In the genomic region with DNA sequence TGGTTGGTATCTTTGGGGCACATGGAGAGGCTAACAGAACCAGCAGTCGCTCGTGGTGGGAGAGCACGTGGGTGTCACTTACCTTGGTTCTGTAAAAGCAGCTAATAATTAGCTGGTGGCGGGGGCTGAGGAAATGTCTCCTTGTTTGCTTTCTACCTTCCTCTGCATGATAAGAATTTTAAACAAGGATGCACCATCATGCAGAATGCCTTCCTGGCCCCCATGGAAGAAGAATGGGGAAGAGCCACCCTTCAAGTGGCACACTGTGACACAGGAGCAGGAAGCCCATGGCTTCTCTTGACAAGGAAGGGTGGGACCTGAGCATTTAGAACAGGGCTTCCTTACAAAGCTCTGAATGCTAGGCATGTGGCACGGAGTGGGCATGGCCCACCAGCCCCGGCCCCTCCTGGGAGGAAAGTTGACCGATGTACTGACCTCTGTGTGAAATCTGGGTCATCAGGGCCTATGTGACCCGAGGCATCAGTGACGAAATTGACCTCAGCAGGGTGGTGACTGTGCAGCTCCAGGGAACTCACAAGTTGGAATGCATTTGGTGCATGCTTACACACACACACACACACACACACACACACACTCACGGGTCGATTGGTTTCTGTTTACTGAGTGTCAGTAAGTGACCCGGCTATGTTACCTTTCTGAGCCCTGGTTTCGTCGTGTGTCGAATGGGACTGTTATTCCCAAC, we compare ENCODE assay signal across 12 cellular contexts.
A peak's percentile ranks its signal among the peaks of the same experiment; 100 is the strongest.
DNase-seq lines count a peak whose midpoint lies in the region; ATAC-seq, FAIRE-seq and TF ChIP-seq lines count a peak whose summit lies in the region.
"Had no signal": no experiment of that assay in that cellular context is flagged by ENCODE, and none has a peak within 500 bp of the region (broad histone marks: within the 10 kb centered on the region; RNA-seq: fewer than 3 reads in every experiment).

No MANE protein-coding gene starts in this region.

- no peak overlapping the region for H3K9ac ChIP-seq in GM12878 (ENCODE audit: control insufficient read depth, insufficient read depth, low read length)
- H3K9ac ChIP-seq: SK-N-SH had no signal

- no TSS peak for BruUV-seq in GM12878 (replicated peaks; lab: Mats Ljungman, UMichigan)

- H3K27ac Mint-ChIP-seq in CD8-positive, alpha-beta T cell, result no peak overlapping the region
- peak overlapping the region; percentile 51 for H3K27ac Mint-ChIP-seq in nephron progenitor cell

- no peak overlapping the region for H3K4me3 Mint-ChIP-seq in CD8-positive, alpha-beta T cell
- no peak overlapping the region for H3K4me3 Mint-ChIP-seq in nephron progenitor cell

- H4K20me1 ChIP-seq in GM12878 (ENCODE audit: control insufficient read depth, insufficient read depth), result no peaks in the 10 kb centered on the region

- H3K36me3 ChIP-seq in CD8-positive, alpha-beta T cell (ENCODE audit: insufficient read depth, low read length), result no peaks in the 10 kb centered on the region
- H3K36me3 ChIP-seq in GM12878 (ENCODE audit: control insufficient read depth in 2 of 2, insufficient read depth in 2 of 2, low read length in 1 of 2), result no peaks in the 10 kb centered on the region

- no peak for TF ChIP-seq RAD21 in GM12878 (IDR thresholded peaks at IDR 0.05; ENCODE audit: insufficient read depth, low read depth, low read length)

- POLR2A ChIA-PET in CD8-positive, alpha-beta T cell (lab: Charles Lee), result interaction anchor here (1.0 kb wide), 1 partner anchor 15 kb away, joined by 3 read pairs; no protein-coding TSS in a partner anchor
- POLR2A ChIA-PET in GM12878 (lab: Charles Lee), result interaction anchor here (0.6 to 2.6 kb wide), 7 partner anchors 8 to 225 kb away, joined by 3 to 12 read pairs (median 3); no protein-coding TSS in a partner anchor

- peak overlapping the region; percentile 8 for H3K27ac ChIP-seq in CD8-positive, alpha-beta T cell (ENCODE audit: low read depth, low read length)
- H3K27ac ChIP-seq in GM12878 (ENCODE audit: control insufficient read depth, insufficient read depth), result no peak overlapping the region

- no peak overlapping the region for H2AFZ ChIP-seq in GM12878 (ENCODE audit: control insufficient read depth, low read depth, low read length)

- H3K4me3 ChIP-seq in CD8-positive, alpha-beta T cell (ENCODE audit: low read depth, low read length), result no peak overlapping the region
- H3K4me3 ChIP-seq in GM12878, result no peak overlapping the region
- no peak overlapping the region for H3K4me3 ChIP-seq in lower leg skin (ENCODE audit: low read depth, poor library complexity, severe bottlenecking)

- no peak for DNase-seq in CD8-positive, alpha-beta T cell
- DNase-seq in GM12878 (ENCODE audit: low read depth, low spot score) (no peak), nephron progenitor cell (no peak), DMS 273 treated with DMSO at 0.1 percent for 48 hours (lab: John Stamatoyannopoulos, UW) (no peak), lower leg skin (ENCODE audit: low spot score in 2 of 2) (no peak), left colon (no peak)
- DNase-seq in activated effector memory CD4-positive, alpha-beta T cell treated with Interleukin-2 at 50 U/mL for 16 hours, result no peak
- DNase-seq: SK-N-SH; stimulated activated CD8-positive, alpha-beta memory T cell treated with anti-CD3 and anti-CD28 coated beads, Interleukin-4, amount 100 ng/mL, for 48 hours had no signal

- 59% methylated on average over 15 of the region's 15 CpGs for WGBS in GM12878 (ENCODE audit: insufficient coverage, insufficient replicate concordance, low lambda C conversion rate, missing lambda C conversion rate)
- 77% methylated on average over 15 of the region's 15 CpGs for WGBS in lower leg skin, 2 donors

- H3K4me1 ChIP-seq in CD8-positive, alpha-beta T cell (ENCODE audit: insufficient read depth, low read length), result no peaks in the 10 kb centered on the region
- no peaks in the 10 kb centered on the region for H3K4me1 ChIP-seq in GM12878 (ENCODE audit: control insufficient read depth, insufficient read depth, low read length)

- no peaks in the 10 kb centered on the region for H3K27me3 Mint-ChIP-seq in CD8-positive, alpha-beta T cell (ENCODE audit: low read depth)
- H3K27me3 Mint-ChIP-seq in nephron progenitor cell (ENCODE audit: low read depth, poor library complexity), result peaks cover 4% of the 10 kb centered on the region

- no peak for TF ChIP-seq CTCF in CD8-positive, alpha-beta T cell (IDR thresholded peaks at IDR 0.05)
- TF ChIP-seq CTCF in GM12878 (IDR thresholded peaks at IDR 0.05 in 2 of 3, conservative IDR thresholded peaks at IDR 0.05 in 1 of 3; ENCODE audit: control insufficient read depth in 2 of 3, extremely low read depth in 1 of 3, insufficient read depth in 1 of 3, low read depth in 3 of 3, low read length in 3 of 3) (no peak), nephron progenitor cell (IDR thresholded peaks at IDR 0.05) (no peak), lower leg skin (IDR thresholded peaks at IDR 0.05) (peak in 1 of 3 donors; percentile 26)

- in situ Hi-C loops in GM12878 (cut with MboI), result no loop called here

- H3K4me2 ChIP-seq in GM12878 (ENCODE audit: control insufficient read depth, insufficient read depth), result no peak overlapping the region
- H3K4me2 ChIP-seq: SK-N-SH had no signal

- no peak for ATAC-seq in CD8-positive, alpha-beta T cell
- ATAC-seq in GM21619 (IDR thresholded peaks at IDR 0.05; ENCODE audit: unreplicated experiment) (peak; percentile 35), GM12878 (peak; percentile 18), left colon (no peak)
- ATAC-seq: HCT116 had no signal

- CTCF ChIA-PET in CD8-positive, alpha-beta T cell (lab: Charles Lee), result interaction anchor here (1.1 to 2.2 kb wide), 2 partner anchors 19 to 563 kb away, joined by 3 to 6 read pairs; no protein-coding TSS in a partner anchor
- CTCF ChIA-PET in GM12878 (lab: Yijun Ruan, JAX), result interaction anchor here (1.0 to 3.1 kb wide), 5 partner anchors 9 to 47 kb away, joined by 3 to 18 read pairs (median 3); no protein-coding TSS in a partner anchor

- no peaks in the 10 kb centered on the region for H3K9me3 ChIP-seq in CD8-positive, alpha-beta T cell (ENCODE audit: low read length)
- no peaks in the 10 kb centered on the region for H3K9me3 ChIP-seq in GM12878 (replicated peaks; ENCODE audit: control insufficient read depth, insufficient read depth, low read length)
- H3K9me3 ChIP-seq: SK-N-SH had no signal

- no peaks in the 10 kb centered on the region for H3K36me3 Mint-ChIP-seq in CD8-positive, alpha-beta T cell
- no peaks in the 10 kb centered on the region for H3K36me3 Mint-ChIP-seq in nephron progenitor cell (ENCODE audit: low read depth)

- intact Hi-C loops in CD8-positive, alpha-beta T cell (cut with DNase I, micrococcal nuclease), result no loop called here
- intact Hi-C loops in GM12878 (cut with micrococcal nuclease; ENCODE audit: unreplicated experiment) (no loop called here), lower leg skin (cut with DNase I; ENCODE audit: low total_unique reads) (no loop called here), left colon (cut with DNase I, micrococcal nuclease) (no loop called here)

- H3K9me3 Mint-ChIP-seq in CD8-positive, alpha-beta T cell, result no peaks in the 10 kb centered on the region
- no peaks in the 10 kb centered on the region for H3K9me3 Mint-ChIP-seq in nephron progenitor cell

- no peak for TF ChIP-seq EP300 in GM12878 (IDR thresholded peaks at IDR 0.05; ENCODE audit: borderline replicate concordance in 1 of 2, control insufficient read depth in 1 of 2, low read depth in 2 of 2, low read length in 2 of 2)

- no peaks in the 10 kb centered on the region for H3K4me1 Mint-ChIP-seq in CD8-positive, alpha-beta T cell (ENCODE audit: low read depth)
- peaks cover 49% of the 10 kb centered on the region for H3K4me1 Mint-ChIP-seq in nephron progenitor cell

- TF ChIP-seq POLR2A in GM12878 (IDR thresholded peaks at IDR 0.05; ENCODE audit: low read depth, low read length) (no peak), lower leg skin (IDR thresholded peaks at IDR 0.05) (no peak)

- SMC1A ChIA-PET in GM12878 (lab: Charles Lee; ENCODE audit: uncharacterized antibody, unreplicated experiment), result interaction anchor here (0.6 to 8.7 kb wide), 8 partner anchors 7 to 252 kb away, joined by 3 to 92 read pairs (median 6); no protein-coding TSS in a partner anchor

- RAD21 ChIA-PET in GM12878 (lab: Charles Lee; ENCODE audit: unreplicated experiment), result interaction anchor here (1.1 to 3.2 kb wide), 5 partner anchors 9 to 19 kb away, joined by 3 to 20 read pairs (median 11); no protein-coding TSS in a partner anchor

- H3K79me2 ChIP-seq in GM12878 (ENCODE audit: control insufficient read depth, insufficient read depth, low read length), result no peaks in the 10 kb centered on the region

- H3K27me3 ChIP-seq in CD8-positive, alpha-beta T cell (ENCODE audit: insufficient read depth, low read length), result no peaks in the 10 kb centered on the region
- H3K27me3 ChIP-seq in GM12878 (replicated peaks in 1 of 2; ENCODE audit: control insufficient read depth in 2 of 2, insufficient read depth in 2 of 2, low read length in 1 of 2), result no peaks in the 10 kb centered on the region

- FAIRE-seq in GM12878 (lab: Jason Lieb, UNC), result no peak
- FAIRE-seq: endothelial cell of umbilical vein had no signal

TF ChIP-seq in GM12878, 131 proteins besides CTCF, POLR2A, EP300 and RAD21 (continues in another document):
- TF ChIP-seq KDM1A (IDR thresholded peaks at IDR 0.05; ENCODE audit: borderline replicate concordance), result no peak
- no peak for TF ChIP-seq SMC3 (IDR thresholded peaks at IDR 0.05; ENCODE audit: borderline replicate concordance, low read length)
- TF ChIP-seq RAD51 (IDR thresholded peaks at IDR 0.05), result peak; percentile 46; the same call in 1 of the 2 replicates
- no peak for TF ChIP-seq PAX8 (IDR thresholded peaks at IDR 0.05)
- 0 out of 2 replicates have a peak, but pooled peaks have one; percentile 5 for TF ChIP-seq NBN (IDR thresholded peaks at IDR 0.05)

Comparison
In these comparisons a context has a peak if more than half of its experiments do, and no peak if none do; other contexts are left out.
1. ATAC-seq: peak in GM21619 (single experiment) and GM12878 (single experiment); none in CD8-positive, alpha-beta T cell (single experiment) and left colon (single experiment).